In genomic region chr21:33828083-33828482, GRCh38 we compare ENCODE assay signal across 20 cellular contexts.
A peak's percentile ranks its signal among the peaks of the same experiment; 100 is the strongest.
DNase-seq lines count a peak whose midpoint lies in the region; ATAC-seq, FAIRE-seq and TF ChIP-seq lines count a peak whose summit lies in the region.
"Had no signal": no experiment of that assay in that cellular context is flagged by ENCODE, and none has a peak within 500 bp of the region (broad histone marks: within the 10 kb centered on the region; RNA-seq: fewer than 3 reads in every experiment).

No MANE protein-coding gene starts in this region.

- ATAC-seq in heart right ventricle: peak; percentile 47 to 78 (median 62)
- ATAC-seq: foreskin keratinocyte, GM23338, HepG2 had no signal

- H3K27me3 ChIP-seq in MG63 (no peaks in the 10 kb centered on the region), heart right ventricle (no peaks in the 10 kb centered on the region), subcutaneous abdominal adipose tissue (ENCODE audit: control insufficient read depth in 5 of 5, insufficient read depth in 4 of 5, low read length in 5 of 5) (no peaks in the 10 kb centered on the region), small intestine (ENCODE audit: control insufficient read depth in 2 of 2, insufficient read depth in 2 of 2, low read length in 2 of 2) (no peaks in the 10 kb centered on the region)
- H3K27me3 ChIP-seq: foreskin keratinocyte had no signal

- in situ Hi-C loops in KBM-7 (cut with MboI; ENCODE audit: low pct_unique_long_range_greater_than_20kb, low sequenced_read_pairs): no loop called here

- no peak for FAIRE-seq in small intestine (lab: Jason Lieb, UNC)
- FAIRE-seq: HepG2, keratinocyte had no signal

- H3K4me3 ChIP-seq in MG63 (no peak overlapping the region), heart right ventricle (no peak overlapping the region), subcutaneous abdominal adipose tissue (ENCODE audit: low read depth in 1 of 5, low read length in 5 of 5) (no peak overlapping the region), small intestine (ENCODE audit: low read depth in 1 of 2, low read length in 2 of 2) (no peak overlapping the region)
- H3K4me3 ChIP-seq: GM23338 had no signal

- DNase-seq in MG63 (peak; percentile 57), cerebellar cortex (ENCODE audit: low spot score) (peak; percentile 92), heart right ventricle (no peak), RPMI8226 (no peak), DMS114 treated with DMSO at 0.1 percent for 48 hours (lab: John Stamatoyannopoulos, UW; ENCODE audit: unreplicated experiment) (no peak), KBM-7 (no peak), small intestine (no peak)
- DNase-seq: activated CD4-positive, alpha-beta T cell treated with anti-CD3 and anti-CD28 coated beads, Interleukin-2, amount 50 U/mL, for 1 hour; foreskin keratinocyte; mammary epithelial cell; NCI-H1417; NCI-H524 treated with DMSO at 0.1 percent for 48 hours; SK-N-SH had no signal

- H3K4me1 ChIP-seq in heart right ventricle (peaks cover 0 to 39% (median 16%) of the 10 kb centered on the region in 9 donors), subcutaneous abdominal adipose tissue (ENCODE audit: control insufficient read depth in 5 of 5, insufficient read depth in 5 of 5, low read length in 5 of 5) (peaks cover 10 to 75% (median 56%) of the 10 kb centered on the region in 5 donors), small intestine (ENCODE audit: control insufficient read depth in 2 of 2, insufficient read depth in 1 of 2, low read depth in 1 of 2, low read length in 1 of 2) (no peaks in the 10 kb centered on the region)
- H3K4me1 ChIP-seq: foreskin keratinocyte had no signal

- peaks cover 11% of the 10 kb centered on the region for H3K36me3 ChIP-seq in MG63
- peaks cover 0 to 59% (median 5%) of the 10 kb centered on the region in 9 donors for H3K36me3 ChIP-seq in heart right ventricle
- peaks cover 12 to 52% (median 43%) of the 10 kb centered on the region in 5 donors for H3K36me3 ChIP-seq in subcutaneous abdominal adipose tissue (ENCODE audit: control insufficient read depth in 5 of 5, insufficient read depth in 5 of 5, low read length in 5 of 5)
- peaks cover 0 to 7% of the 10 kb centered on the region in 2 donors for H3K36me3 ChIP-seq in small intestine (ENCODE audit: control insufficient read depth in 2 of 2, insufficient read depth in 2 of 2, low read length in 2 of 2)

- no peak for TF ChIP-seq CTCF in heart right ventricle (IDR thresholded peaks at IDR 0.05)

- H3K27ac ChIP-seq in heart right ventricle: peak overlapping the region in 4 of 10 donors; percentile 6 to 49 (median 37)
- peak overlapping the region; percentile 74 for H3K27ac ChIP-seq in subcutaneous abdominal adipose tissue (ENCODE audit: low read depth, low read length)
- no peak overlapping the region for H3K27ac ChIP-seq in small intestine (ENCODE audit: low read depth in 1 of 2, low read length in 1 of 2)
- H3K27ac ChIP-seq: C4-2B, foreskin keratinocyte, HL-60, VCaP had no signal

- intact Hi-C loops in heart right ventricle (cut with DNase I): no loop called here

- H3K9ac ChIP-seq in subcutaneous abdominal adipose tissue (ENCODE audit: low read length in 5 of 5): no peak overlapping the region
- H3K9ac ChIP-seq: SK-N-SH had no signal

- H3K9me3 ChIP-seq in MG63 (no peaks in the 10 kb centered on the region), heart right ventricle (no peaks in the 10 kb centered on the region), subcutaneous abdominal adipose tissue (ENCODE audit: control insufficient read depth in 5 of 5, low read length in 5 of 5) (no peaks in the 10 kb centered on the region), small intestine (ENCODE audit: control insufficient read depth, low read depth) (no peaks in the 10 kb centered on the region)
- H3K9me3 ChIP-seq: SK-N-SH had no signal

- WGBS in heart right ventricle, 2 donors: 73 to 83% methylated on average over 4 of the region's 4 CpGs
- 77 to 92% (median 83%) methylated on average over 4 of the region's 4 CpGs for WGBS in small intestine, 3 donors

Comparison
In these comparisons a context has a peak if more than half of its experiments do, and no peak if none do; other contexts are left out.
1. DNase-seq: peak in MG63 (single experiment) and cerebellar cortex (single experiment); none in heart right ventricle (0 of 2), RPMI8226 (single experiment), DMS114 treated with DMSO at 0.1 percent for 48 hours (single experiment), KBM-7 (single experiment) and small intestine (single experiment).